ENCODE assay signal across 33 cellular contexts in the genomic region with DNA sequence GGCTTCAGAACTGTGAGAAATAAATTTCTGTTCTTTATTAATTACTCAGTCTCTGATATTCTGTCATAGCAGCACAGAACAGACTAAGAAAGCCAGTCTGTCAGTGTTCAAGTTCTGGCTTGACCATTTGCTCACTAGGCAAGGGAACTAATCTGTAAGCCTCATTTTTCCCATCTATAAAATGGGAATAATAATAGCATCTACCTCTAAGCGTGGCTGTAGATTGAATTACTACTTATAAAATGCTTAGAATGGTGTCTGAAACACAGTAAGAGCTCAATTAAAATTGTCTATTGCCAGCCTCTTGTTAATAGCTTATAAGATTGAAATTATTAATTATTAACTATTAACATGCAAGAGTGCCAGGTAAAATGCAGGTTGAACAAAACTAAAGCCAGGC.
DNase-seq lines count a peak whose midpoint lies in the region; ATAC-seq, FAIRE-seq and TF ChIP-seq lines count a peak whose summit lies in the region.
"Had no signal": no experiment of that assay in that cellular context is flagged by ENCODE, and none has a peak within 500 bp of the region (broad histone marks: within the 10 kb centered on the region; RNA-seq: fewer than 3 reads in every experiment).

No MANE protein-coding gene starts in this region.

- peaks cover 13 to 26% of the 10 kb centered on the region in 2 experiments; a peak in 4 of 5 replicates for H3K36me3 ChIP-seq in HepG2 (replicated peaks in 1 of 2; ENCODE audit: control insufficient read depth in 1 of 2, insufficient read depth in 2 of 2, low read length in 2 of 2)
- peaks cover 0 to 14% (median 3%) of the 10 kb centered on the region in 4 donors for H3K36me3 ChIP-seq in right lobe of liver
- peaks cover 69% of the 10 kb centered on the region for H3K36me3 ChIP-seq in K562 (ENCODE audit: control insufficient read depth, insufficient read depth, low read length)
- H3K36me3 ChIP-seq: BE2C had no signal

- H2AFZ ChIP-seq in HepG2 (ENCODE audit: low read length), result no peak overlapping the region
- H2AFZ ChIP-seq in K562 (ENCODE audit: low read depth, low read length), result no peak overlapping the region

- H3K4me1 ChIP-seq in HepG2 (ENCODE audit: insufficient read depth, low read length) (no peaks in the 10 kb centered on the region), right lobe of liver (no peaks in the 10 kb centered on the region), K562 (replicated peaks in 1 of 2; ENCODE audit: control insufficient read depth in 2 of 2, insufficient read depth in 2 of 2, low read length in 2 of 2) (no peaks in the 10 kb centered on the region)
- H3K4me1 ChIP-seq: A549; BE2C; BLaER1; BLaER1 treated with 17β-estradiol and CSF1 and Interleukin-3, amounts not matched to agents 10 nM and 100 nM; Caco-2 had no signal

- WGBS in HepG2 (ENCODE audit: low lambda C conversion rate), result 100% methylated on average over 1 of the region's 1 CpG
- 95% methylated on average over 1 of the region's 1 CpG for WGBS in right lobe of liver (ENCODE audit: insufficient coverage, low coverage, low lambda C conversion rate, missing lambda C conversion rate)
- 81% methylated on average over 1 of the region's 1 CpG for WGBS in K562 (ENCODE audit: insufficient coverage, low coverage, missing lambda C conversion rate)

- ATAC-seq in HepG2 (no peak), right lobe of liver (no peak), K562 (no peak), GM18498 (IDR thresholded peaks at IDR 0.05; ENCODE audit: unreplicated experiment) (no peak)
- ATAC-seq: A549; CD8-positive, alpha-beta T cell had no signal

- no peaks in the 10 kb centered on the region for H3K79me2 ChIP-seq in HepG2 (ENCODE audit: insufficient read depth, low read length)
- no peaks in the 10 kb centered on the region for H3K79me2 ChIP-seq in K562 (ENCODE audit: control insufficient read depth, insufficient read depth, low read length)

- H3K9ac ChIP-seq in HepG2 (ENCODE audit: insufficient read depth, low read depth, low read length) (no peak overlapping the region), K562 (ENCODE audit: insufficient read depth in 1 of 2, low read depth in 2 of 2, low read length in 2 of 2) (no peak overlapping the region)
- H3K9ac ChIP-seq: BLaER1; BLaER1 treated with 17β-estradiol and CSF1 and Interleukin-3, amounts not matched to agents 10 nM and 100 nM had no signal

- H3K9me1 ChIP-seq in K562 (ENCODE audit: control insufficient read depth, insufficient read depth, low read length), result no peaks in the 10 kb centered on the region

- BruUV-seq in HepG2 (replicated peaks; lab: Mats Ljungman, UMichigan) (no TSS peak), K562 (replicated peaks; lab: Mats Ljungman, UMichigan) (no TSS peak)

- CTCF ChIA-PET in HepG2 (lab: Yijun Ruan, JAX; ENCODE audit: low intra/inter-chr PET ratio, low total read pairs) (no interaction called here), K562 (lab: Yijun Ruan, JAX; ENCODE audit: low intra/inter-chr PET ratio) (no interaction called here)

- TF ChIP-seq POLR2A in HepG2 (IDR thresholded peaks at IDR 0.05; ENCODE audit: insufficient read depth in 1 of 2, low read depth in 2 of 2, low read length in 2 of 2), result no peak
- no peak for TF ChIP-seq POLR2A in right lobe of liver (IDR thresholded peaks at IDR 0.05)
- no peak for TF ChIP-seq POLR2A in K562 (conservative IDR thresholded peaks at IDR 0.05)

- in situ Hi-C loops in HepG2 (cut with HindIII; ENCODE audit: extremely low pct_ligation_motif_present, low pct_unique_long_range_greater_than_20kb), result no loop called here
- in situ Hi-C loops in K562 (cut with MboI), result no loop called here

- intact Hi-C loops in HepG2 (cut with micrococcal nuclease; ENCODE audit: unreplicated experiment) (no loop called here), right lobe of liver (cut with DNase I) (no loop called here), K562 (cut with micrococcal nuclease) (no loop called here)

- TF ChIP-seq CTCF in HepG2 (CRISPR knock-in tag; IDR thresholded peaks at IDR 0.05) (no peak), right lobe of liver (IDR thresholded peaks at IDR 0.05) (no peak), HL-60 (IDR thresholded peaks at IDR 0.05; ENCODE audit: insufficient read depth, low read length) (no peak), K562 (IDR thresholded peaks at IDR 0.05 in 2 of 3, conservative IDR thresholded peaks at IDR 0.05 in 1 of 3; ENCODE audit: insufficient read depth in 2 of 3, low read depth in 1 of 3, low read length in 3 of 3) (no peak)

- POLR2A ChIA-PET in HepG2 (lab: Yijun Ruan, JAX), result no interaction called here
- POLR2A ChIA-PET in K562 (lab: Yijun Ruan, JAX), result interaction anchor here (1.5 kb wide), 1 partner anchor 14 kb away, joined by 3 read pairs; no protein-coding TSS in a partner anchor

- H3K27me3 ChIP-seq in HepG2 (ENCODE audit: control insufficient read depth in 1 of 2, insufficient read depth in 2 of 2, low read length in 2 of 2) (no peaks in the 10 kb centered on the region; a peak in 1 of 5 replicates), right lobe of liver (no peaks in the 10 kb centered on the region), HL-60 (ENCODE audit: insufficient read depth, poor library complexity, severe bottlenecking) (no peaks in the 10 kb centered on the region), K562 (ENCODE audit: control insufficient read depth in 2 of 2, insufficient read depth in 2 of 2, low read length in 2 of 2) (no peaks in the 10 kb centered on the region)
- H3K27me3 ChIP-seq: BE2C; BLaER1; BLaER1 treated with 17β-estradiol and CSF1 and Interleukin-3, amounts not matched to agents 10 nM and 100 nM had no signal

- TF ChIP-seq EP300 in HepG2 (IDR thresholded peaks at IDR 0.05; ENCODE audit: low read depth in 2 of 2, low read length in 2 of 2) (no peak), HepG2 (CRISPR knock-in tag; IDR thresholded peaks at IDR 0.05; ENCODE audit: borderline replicate concordance) (no peak), K562 (IDR thresholded peaks at IDR 0.05; ENCODE audit: low read length) (no peak)

- H4K20me1 ChIP-seq in HepG2 (ENCODE audit: insufficient read depth, low read length) (no peaks in the 10 kb centered on the region), K562 (replicated peaks; ENCODE audit: control insufficient read depth, insufficient read depth, low read length) (no peaks in the 10 kb centered on the region)
- H4K20me1 ChIP-seq: BLaER1; BLaER1 treated with 17β-estradiol and CSF1 and Interleukin-3, amounts not matched to agents 10 nM and 100 nM had no signal

- DNase-seq in HepG2 (ENCODE audit: low spot score) (no peak), right lobe of liver (no peak), HL-60 (ENCODE audit: low read depth in 1 of 2, low spot score in 1 of 2) (no peak), K562 (ENCODE audit: extremely low read depth in 1 of 4, low spot score in 3 of 4) (no peak), NCI-H526 treated with DMSO at 0.1 percent for 48 hours (lab: John Stamatoyannopoulos, UW) (no peak)
- DNase-seq: 8988T; ACHN; AML-193; BE2C; C1 segment of cervical spinal cord; Caco-2; Calu3; CD4-positive, alpha-beta memory T cell; CD4-positive, alpha-beta T cell; CD4-positive, CD25-positive, alpha-beta regulatory T cell; CD8-positive, alpha-beta memory T cell; CD8-positive, alpha-beta T cell; COR-L47; DMS 273 treated with DMSO at 0.1 percent for 48 hours; DMS153; DMS53; DMS79; DMS79 treated with DMSO at 0.1 percent for 48 hours; DND-41; EL had no signal

- H3K9me3 ChIP-seq in HepG2 (ENCODE audit: low read length), result no peaks in the 10 kb centered on the region
- H3K9me3 ChIP-seq in right lobe of liver, result no peaks in the 10 kb centered on the region
- no peaks in the 10 kb centered on the region for H3K9me3 ChIP-seq in K562 (replicated peaks; ENCODE audit: control insufficient read depth, insufficient read depth, low read depth, low read length)
- H3K9me3 ChIP-seq: A549, BE2C, Caco-2 had no signal

- H3K27ac ChIP-seq in HepG2 (ENCODE audit: extremely low read length, insufficient read depth, low read length), result no peak overlapping the region
- H3K27ac ChIP-seq in right lobe of liver, result no peak overlapping the region
- H3K27ac ChIP-seq in HL-60 (replicated peaks), result 0 out of 2 replicates have a peak overlapping the region, but pooled peaks have one; percentile 6
- H3K27ac ChIP-seq in K562 (ENCODE audit: extremely low read depth, low read depth, low read length), result no peak overlapping the region
- H3K27ac ChIP-seq: 22Rv1; A549; BLaER1; BLaER1 treated with 17β-estradiol and CSF1 and Interleukin-3, amounts not matched to agents 10 nM and 100 nM; C4-2B had no signal

- TF ChIP-seq RAD21 in HepG2 (CRISPR knock-in tag; IDR thresholded peaks at IDR 0.05) (no peak), K562 (CRISPR knock-in tag; conservative IDR thresholded peaks at IDR 0.05 in 1 of 2, IDR thresholded peaks at IDR 0.05 in 1 of 2) (no peak)

- no peak for FAIRE-seq in HepG2 (lab: Jason Lieb, UNC)
- FAIRE-seq in K562 (lab: Jason Lieb, UNC), result no peak
- FAIRE-seq: A204.1, A549, D721Med had no signal

- H3K4me3 ChIP-seq in HepG2 (replicated peaks in 1 of 3; ENCODE audit: insufficient read depth in 1 of 3, low read depth in 2 of 3, low read length in 3 of 3), result no peak overlapping the region
- H3K4me3 ChIP-seq in right lobe of liver, result no peak overlapping the region
- H3K4me3 ChIP-seq in HL-60 (replicated peaks; ENCODE audit: insufficient read depth, low read length), result no peak overlapping the region
- H3K4me3 ChIP-seq in K562, result no peak overlapping the region
- H3K4me3 ChIP-seq: A549; BLaER1; BLaER1 treated with 17β-estradiol and CSF1 and Interleukin-3, amounts not matched to agents 10 nM and 100 nM had no signal

- H3K4me2 ChIP-seq in HepG2 (ENCODE audit: low read depth, low read length) (no peak overlapping the region), K562 (ENCODE audit: insufficient read depth, low read length) (no peak overlapping the region)
- H3K4me2 ChIP-seq: A549; BLaER1; BLaER1 treated with 17β-estradiol and CSF1 and Interleukin-3, amounts not matched to agents 10 nM and 100 nM had no signal

TF ChIP-seq in K562, 482 proteins besides CTCF, POLR2A, EP300 and RAD21:
- peak; percentile 57 for TF ChIP-seq RBM25 (IDR thresholded peaks at IDR 0.05; ENCODE audit: low read depth, low read length, severe bottlenecking)
- TF ChIP-seq, protein P1, sequence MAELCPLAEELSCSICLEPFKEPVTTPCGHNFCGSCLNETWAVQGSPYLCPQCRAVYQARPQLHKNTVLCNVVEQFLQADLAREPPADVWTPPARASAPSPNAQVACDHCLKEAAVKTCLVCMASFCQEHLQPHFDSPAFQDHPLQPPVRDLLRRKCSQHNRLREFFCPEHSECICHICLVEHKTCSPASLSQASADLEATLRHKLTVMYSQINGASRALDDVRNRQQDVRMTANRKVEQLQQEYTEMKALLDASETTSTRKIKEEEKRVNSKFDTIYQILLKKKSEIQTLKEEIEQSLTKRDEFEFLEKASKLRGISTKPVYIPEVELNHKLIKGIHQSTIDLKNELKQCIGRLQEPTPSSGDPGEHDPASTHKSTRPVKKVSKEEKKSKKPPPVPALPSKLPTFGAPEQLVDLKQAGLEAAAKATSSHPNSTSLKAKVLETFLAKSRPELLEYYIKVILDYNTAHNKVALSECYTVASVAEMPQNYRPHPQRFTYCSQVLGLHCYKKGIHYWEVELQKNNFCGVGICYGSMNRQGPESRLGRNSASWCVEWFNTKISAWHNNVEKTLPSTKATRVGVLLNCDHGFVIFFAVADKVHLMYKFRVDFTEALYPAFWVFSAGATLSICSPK (IDR thresholded peaks at IDR 0.05; ENCODE audit: borderline replicate concordance), result no peak
